In the genomic region with DNA sequence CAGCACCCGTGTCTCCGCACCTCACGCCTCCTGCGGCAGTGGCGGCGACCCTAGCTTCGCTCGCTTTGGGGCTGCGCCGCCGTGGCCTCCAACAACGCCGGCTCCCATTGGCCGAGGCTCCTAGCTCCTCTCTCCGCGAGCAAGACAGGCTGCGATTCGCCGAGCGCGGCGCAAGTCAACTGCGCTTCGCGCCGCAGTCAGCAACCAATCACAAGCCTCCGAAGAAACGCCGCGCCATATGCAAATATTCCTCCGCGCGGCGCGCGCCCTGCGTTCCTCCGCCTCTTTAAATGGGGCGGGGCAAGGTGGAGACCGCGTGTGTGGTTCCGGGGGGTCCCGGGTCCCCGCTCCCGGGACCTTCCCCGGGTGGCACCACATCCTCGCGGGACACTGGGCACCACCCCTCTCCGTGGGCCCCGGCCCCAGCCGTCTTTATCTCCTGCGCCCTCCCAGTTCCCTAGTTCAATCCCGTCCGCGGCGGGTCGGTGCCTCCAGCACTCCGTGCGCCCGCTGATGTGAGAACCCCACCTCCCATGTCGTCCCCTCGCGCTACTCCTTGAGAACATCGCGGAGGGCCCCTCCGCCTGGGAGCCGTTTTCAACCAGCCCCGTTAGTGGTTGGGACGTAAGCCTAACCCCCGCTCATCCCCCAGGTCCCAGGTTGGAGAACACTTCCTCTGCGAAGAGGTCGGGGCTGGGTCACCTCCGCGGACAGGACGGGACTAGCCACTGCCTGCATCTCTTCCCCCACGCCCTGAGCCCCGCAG, we compare ENCODE assay signal across 1 cellular context.
TF ChIP-seq lines count a peak whose summit lies in the region.

A gene with protein sequence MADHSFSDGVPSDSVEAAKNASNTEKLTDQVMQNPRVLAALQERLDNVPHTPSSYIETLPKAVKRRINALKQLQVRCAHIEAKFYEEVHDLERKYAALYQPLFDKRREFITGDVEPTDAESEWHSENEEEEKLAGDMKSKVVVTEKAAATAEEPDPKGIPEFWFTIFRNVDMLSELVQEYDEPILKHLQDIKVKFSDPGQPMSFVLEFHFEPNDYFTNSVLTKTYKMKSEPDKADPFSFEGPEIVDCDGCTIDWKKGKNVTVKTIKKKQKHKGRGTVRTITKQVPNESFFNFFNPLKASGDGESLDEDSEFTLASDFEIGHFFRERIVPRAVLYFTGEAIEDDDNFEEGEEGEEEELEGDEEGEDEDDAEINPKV (minus strand): TSS at position 96 of the 766 bp plus-strand sequence. CDS start 13,109 bp downstream, outside the sequence.

TF ChIP-seq in HepG2, 621 proteins besides CTCF, POLR2A, EP300 and RAD21 (continued from another document and continues in another):
- TF ChIP-seq ETS1 (CRISPR knock-in tag; IDR thresholded peaks at IDR 0.05) (no peak), NFIC (IDR thresholded peaks at IDR 0.05; ENCODE audit: low read length) (no peak), ZFX (CRISPR knock-in tag; IDR thresholded peaks at IDR 0.05; ENCODE audit: low read depth) (peak; percentile 75), ZNF350 (CRISPR knock-in tag; IDR thresholded peaks at IDR 0.05; ENCODE audit: borderline replicate concordance, low read depth) (0 out of 2 replicates have a peak, but pooled peaks have one; percentile 33), SRSF1 (optimal IDR thresholded peaks at IDR 0.05; ENCODE audit: low read depth, low read length) (no peak), STAT5B (CRISPR knock-in tag; IDR thresholded peaks at IDR 0.05) (no peak), ZFAT (CRISPR knock-in tag; conservative IDR thresholded peaks at IDR 0.05) (no peak), ONECUT2 (CRISPR knock-in tag; IDR thresholded peaks at IDR 0.05) (no peak), ZNF747 (CRISPR knock-in tag; IDR thresholded peaks at IDR 0.05; ENCODE audit: borderline replicate concordance) (0 out of 2 replicates have a peak, but pooled peaks have one; percentile 45), THAP9 (CRISPR knock-in tag; IDR thresholded peaks at IDR 0.05; ENCODE audit: borderline replicate concordance) (peak; percentile 60; the same call in 1 of the 2 replicates), MXD3 (CRISPR knock-in tag; IDR thresholded peaks at IDR 0.05) (peak; percentile 41; the same call in 1 of the 2 replicates), MATR3 (CRISPR knock-in tag; IDR thresholded peaks at IDR 0.05) (no peak), ARNT2 (CRISPR knock-in tag; IDR thresholded peaks at IDR 0.05; ENCODE audit: low read depth) (no peak; the same call in 1 of the 2 replicates), PBX2 (CRISPR knock-in tag; IDR thresholded peaks at IDR 0.05) (no peak), ELK4 (CRISPR knock-in tag; IDR thresholded peaks at IDR 0.05; ENCODE audit: borderline replicate concordance) (no peak), KLF13 (CRISPR knock-in tag; IDR thresholded peaks at IDR 0.05) (no peak), SATB2 (CRISPR knock-in tag; IDR thresholded peaks at IDR 0.05) (no peak), GLI4 (CRISPR knock-in tag; IDR thresholded peaks at IDR 0.05; ENCODE audit: borderline replicate concordance) (no peak), ZNF660 (CRISPR knock-in tag; IDR thresholded peaks at IDR 0.05; ENCODE audit: borderline replicate concordance, low read depth) (no peak), NPAS2 (CRISPR knock-in tag; IDR thresholded peaks at IDR 0.05; ENCODE audit: borderline replicate concordance) (no peak), SMAD3 (CRISPR knock-in tag; IDR thresholded peaks at IDR 0.05) (peak; percentile 43; the same call in 1 of the 2 replicates), MIXL1 (CRISPR knock-in tag; IDR thresholded peaks at IDR 0.05) (no peak), REL (CRISPR knock-in tag; conservative IDR thresholded peaks at IDR 0.05) (no peak), AKAP8 (CRISPR knock-in tag; IDR thresholded peaks at IDR 0.05) (0 out of 2 replicates have a peak, but pooled peaks have one; percentile 25), TCF7 (IDR thresholded peaks at IDR 0.05; ENCODE audit: low read depth) (no peak)
- TF ChIP-seq, protein P1, sequence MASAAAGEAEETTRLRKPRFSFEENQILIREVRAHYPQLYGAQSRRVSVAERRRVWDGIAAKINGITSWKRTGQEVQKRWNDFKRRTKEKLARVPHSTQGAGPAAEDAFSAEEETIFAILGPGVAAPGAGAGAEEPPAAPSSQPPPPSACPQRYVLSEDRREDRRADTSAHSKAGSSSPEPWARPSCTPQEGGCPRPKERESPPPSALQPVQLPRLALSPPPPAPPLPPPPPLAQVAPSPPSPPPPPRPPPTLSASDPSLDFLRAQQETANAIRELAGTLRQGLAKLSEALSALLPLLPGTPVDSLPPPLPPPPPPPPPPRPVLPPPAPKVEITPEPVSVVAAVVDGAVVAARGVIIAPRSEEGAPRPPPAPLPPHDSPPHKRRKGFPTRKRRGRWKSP (CRISPR knock-in tag; IDR thresholded peaks at IDR 0.05), result peak; percentile 98
- TF ChIP-seq, protein P2, sequence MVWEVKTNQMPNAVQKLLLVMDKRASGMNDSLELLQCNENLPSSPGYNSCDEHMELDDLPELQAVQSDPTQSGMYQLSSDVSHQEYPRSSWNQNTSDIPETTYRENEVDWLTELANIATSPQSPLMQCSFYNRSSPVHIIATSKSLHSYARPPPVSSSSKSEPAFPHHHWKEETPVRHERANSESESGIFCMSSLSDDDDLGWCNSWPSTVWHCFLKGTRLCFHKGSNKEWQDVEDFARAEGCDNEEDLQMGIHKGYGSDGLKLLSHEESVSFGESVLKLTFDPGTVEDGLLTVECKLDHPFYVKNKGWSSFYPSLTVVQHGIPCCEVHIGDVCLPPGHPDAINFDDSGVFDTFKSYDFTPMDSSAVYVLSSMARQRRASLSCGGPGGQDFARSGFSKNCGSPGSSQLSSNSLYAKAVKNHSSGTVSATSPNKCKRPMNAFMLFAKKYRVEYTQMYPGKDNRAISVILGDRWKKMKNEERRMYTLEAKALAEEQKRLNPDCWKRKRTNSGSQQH (CRISPR knock-in tag; IDR thresholded peaks at IDR 0.05; ENCODE audit: low read depth), result peak; percentile 91; the same call in 1 of the 2 replicates
- TF ChIP-seq, protein P3, sequence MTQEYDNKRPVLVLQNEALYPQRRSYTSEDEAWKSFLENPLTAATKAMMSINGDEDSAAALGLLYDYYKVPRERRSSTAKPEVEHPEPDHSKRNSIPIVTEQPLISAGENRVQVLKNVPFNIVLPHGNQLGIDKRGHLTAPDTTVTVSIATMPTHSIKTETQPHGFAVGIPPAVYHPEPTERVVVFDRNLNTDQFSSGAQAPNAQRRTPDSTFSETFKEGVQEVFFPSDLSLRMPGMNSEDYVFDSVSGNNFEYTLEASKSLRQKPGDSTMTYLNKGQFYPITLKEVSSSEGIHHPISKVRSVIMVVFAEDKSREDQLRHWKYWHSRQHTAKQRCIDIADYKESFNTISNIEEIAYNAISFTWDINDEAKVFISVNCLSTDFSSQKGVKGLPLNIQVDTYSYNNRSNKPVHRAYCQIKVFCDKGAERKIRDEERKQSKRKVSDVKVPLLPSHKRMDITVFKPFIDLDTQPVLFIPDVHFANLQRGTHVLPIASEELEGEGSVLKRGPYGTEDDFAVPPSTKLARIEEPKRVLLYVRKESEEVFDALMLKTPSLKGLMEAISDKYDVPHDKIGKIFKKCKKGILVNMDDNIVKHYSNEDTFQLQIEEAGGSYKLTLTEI (CRISPR knock-in tag; conservative IDR thresholded peaks at IDR 0.05), result no peak
- TF ChIP-seq, protein P4, sequence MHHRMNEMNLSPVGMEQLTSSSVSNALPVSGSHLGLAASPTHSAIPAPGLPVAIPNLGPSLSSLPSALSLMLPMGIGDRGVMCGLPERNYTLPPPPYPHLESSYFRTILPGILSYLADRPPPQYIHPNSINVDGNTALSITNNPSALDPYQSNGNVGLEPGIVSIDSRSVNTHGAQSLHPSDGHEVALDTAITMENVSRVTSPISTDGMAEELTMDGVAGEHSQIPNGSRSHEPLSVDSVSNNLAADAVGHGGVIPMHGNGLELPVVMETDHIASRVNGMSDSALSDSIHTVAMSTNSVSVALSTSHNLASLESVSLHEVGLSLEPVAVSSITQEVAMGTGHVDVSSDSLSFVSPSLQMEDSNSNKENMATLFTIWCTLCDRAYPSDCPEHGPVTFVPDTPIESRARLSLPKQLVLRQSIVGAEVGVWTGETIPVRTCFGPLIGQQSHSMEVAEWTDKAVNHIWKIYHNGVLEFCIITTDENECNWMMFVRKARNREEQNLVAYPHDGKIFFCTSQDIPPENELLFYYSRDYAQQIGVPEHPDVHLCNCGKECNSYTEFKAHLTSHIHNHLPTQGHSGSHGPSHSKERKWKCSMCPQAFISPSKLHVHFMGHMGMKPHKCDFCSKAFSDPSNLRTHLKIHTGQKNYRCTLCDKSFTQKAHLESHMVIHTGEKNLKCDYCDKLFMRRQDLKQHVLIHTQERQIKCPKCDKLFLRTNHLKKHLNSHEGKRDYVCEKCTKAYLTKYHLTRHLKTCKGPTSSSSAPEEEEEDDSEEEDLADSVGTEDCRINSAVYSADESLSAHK (CRISPR knock-in tag; IDR thresholded peaks at IDR 0.05; ENCODE audit: borderline replicate concordance), result no peak
- TF ChIP-seq, protein P5, sequence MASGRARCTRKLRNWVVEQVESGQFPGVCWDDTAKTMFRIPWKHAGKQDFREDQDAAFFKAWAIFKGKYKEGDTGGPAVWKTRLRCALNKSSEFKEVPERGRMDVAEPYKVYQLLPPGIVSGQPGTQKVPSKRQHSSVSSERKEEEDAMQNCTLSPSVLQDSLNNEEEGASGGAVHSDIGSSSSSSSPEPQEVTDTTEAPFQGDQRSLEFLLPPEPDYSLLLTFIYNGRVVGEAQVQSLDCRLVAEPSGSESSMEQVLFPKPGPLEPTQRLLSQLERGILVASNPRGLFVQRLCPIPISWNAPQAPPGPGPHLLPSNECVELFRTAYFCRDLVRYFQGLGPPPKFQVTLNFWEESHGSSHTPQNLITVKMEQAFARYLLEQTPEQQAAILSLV (CRISPR knock-in tag; IDR thresholded peaks at IDR 0.05; ENCODE audit: borderline replicate concordance), result no peak
